In genomic region chr6:163420315-163420667, GRCh38 we compare ENCODE assay signal across 9 cellular contexts. TPM values are rescaled to one million over a fixed set of nuclear protein-coding genes. Genes with fewer than 3 reads are reported as not detected.
DNase-seq lines count a peak whose midpoint lies in the region; ATAC-seq and TF ChIP-seq lines count a peak whose summit lies in the region.
"Had no signal": no experiment of that assay in that cellular context is flagged by ENCODE, and none has a peak within 500 bp of the region (broad histone marks: within the 10 kb centered on the region; RNA-seq: fewer than 3 reads in every experiment).

No MANE protein-coding gene starts in this region.

- no peak for TF ChIP-seq CTCF in PC-9 (conservative IDR thresholded peaks at IDR 0.05)
- no peak for TF ChIP-seq CTCF in thyroid gland (IDR thresholded peaks at IDR 0.05)

- peak overlapping the region; percentile 15 for H3K4me2 ChIP-seq in PC-9

- intact Hi-C loops in PC-9 (cut with micrococcal nuclease; ENCODE audit: unreplicated experiment) (no loop called here), thyroid gland (cut with DNase I) (no loop called here)

- H3K27me3 ChIP-seq in PC-9 (ENCODE audit: insufficient read depth, low read depth) (no peaks in the 10 kb centered on the region), muscle layer of duodenum (ENCODE audit: low read depth, low read length) (no peaks in the 10 kb centered on the region), thyroid gland (no peaks in the 10 kb centered on the region)

- TF ChIP-seq POLR2A in thyroid gland (IDR thresholded peaks at IDR 0.05), result no peak

- H3K4me3 ChIP-seq in PC-9 (peak overlapping the region; percentile 8; the same call in 1 of the 2 replicates), muscle layer of duodenum (ENCODE audit: low read depth in 1 of 2, low read length in 2 of 2) (peak overlapping the region in 1 of 2 donors; percentile 52), thyroid gland (replicated peaks in 1 of 3) (no peak overlapping the region)

- 69 to 78% methylated on average over 1 of the region's 1 CpG for WGBS in thyroid gland, 2 donors

- no peaks in the 10 kb centered on the region for H3K9me2 ChIP-seq in PC-9 (ENCODE audit: insufficient read depth)

- peaks cover 80% of the 10 kb centered on the region for H4K20me1 ChIP-seq in PC-9 (ENCODE audit: insufficient read depth)

- H3K36me3 ChIP-seq in PC-9 (ENCODE audit: low read depth) (0 out of 2 replicates have a peak, but pooled peaks cover 3% of the 10 kb centered on the region), muscle layer of duodenum (ENCODE audit: control insufficient read depth in 1 of 2, insufficient read depth in 2 of 2, low read length in 2 of 2) (peaks cover 0 to 4% of the 10 kb centered on the region in 2 donors), thyroid gland (no peaks in the 10 kb centered on the region)

- peaks cover 43% of the 10 kb centered on the region for H3K4me1 ChIP-seq in PC-9 (replicated peaks; ENCODE audit: insufficient read depth)
- peaks cover 9 to 49% of the 10 kb centered on the region in 2 donors for H3K4me1 ChIP-seq in muscle layer of duodenum (ENCODE audit: control insufficient read depth in 1 of 2, insufficient read depth in 2 of 2, low read length in 2 of 2)
- peaks cover 38 to 43% of the 10 kb centered on the region in 2 donors for H3K4me1 ChIP-seq in thyroid gland

- CTCF ChIA-PET in PC-9 (lab: Charles Lee), result no interaction called here

- ATAC-seq in GM21447 (IDR thresholded peaks at IDR 0.05; ENCODE audit: unreplicated experiment), result no peak

- POLR2A ChIA-PET in PC-9 (lab: Charles Lee; ENCODE audit: unreplicated experiment), result no interaction called here

- no TSS peak for BruUV-seq in PC-9 (replicated peaks; lab: Mats Ljungman, UMichigan)

- peaks cover 6% of the 10 kb centered on the region; the same call in 1 of the 2 replicates for H3F3A ChIP-seq in PC-9 (ENCODE audit: insufficient read depth, low read depth)

- H3K27ac ChIP-seq in PC-9 (no peak overlapping the region), muscle layer of duodenum (ENCODE audit: low read length) (peak overlapping the region; percentile 18), thyroid gland (peak overlapping the region; percentile 16 to 98 (median 50))

- peaks cover 100% of the 10 kb centered on the region for H3K79me2 ChIP-seq in PC-9 (ENCODE audit: low read depth)

- DNase-seq in PC-9, result no peak
- peak; percentile 20 for DNase-seq in dermis blood vessel endothelial cell
- DNase-seq in thyroid gland, result no peak
- no peak for DNase-seq in NCI-H748 (lab: John Stamatoyannopoulos, UW; ENCODE audit: unreplicated experiment)
- DNase-seq in NCI-H1930 (lab: John Stamatoyannopoulos, UW), result no peak
- no peak for DNase-seq in NCI-H2227 (lab: John Stamatoyannopoulos, UW; ENCODE audit: unreplicated experiment)
- DNase-seq: NCI-H2171 had no signal

- H2AFZ ChIP-seq in PC-9, result no peak overlapping the region

- H3K9me3 ChIP-seq in PC-9 (ENCODE audit: insufficient read depth, low read depth), result no peaks in the 10 kb centered on the region
- no peaks in the 10 kb centered on the region for H3K9me3 ChIP-seq in muscle layer of duodenum (ENCODE audit: control insufficient read depth in 1 of 2, low read length in 2 of 2)
- no peaks in the 10 kb centered on the region for H3K9me3 ChIP-seq in thyroid gland

RNA-seq across cellular contexts. Expression of gene QKI, which starts 5.8 kb away (rescaled TPM):
- total RNA-seq in PC-9 (2021), result 47.1 and 50.8 TPM in 2 replicates
- total RNA-seq in dermis blood vessel endothelial cell, result 307 and 356 TPM in 2 replicates
- total RNA-seq in thyroid gland, result 100 to 1,000 TPM in 2 of 4 donors, 10 to 100 TPM in 2; 90.3 to 134 (median 101) TPM
